Comparison of ENCODE assay signal across 8 cellular contexts in genomic region chr4:68498413-68499007, GRCh38.
DNase-seq lines count a peak whose midpoint lies in the region; ATAC-seq lines count a peak whose summit lies in the region.

No MANE protein-coding gene starts in this region.

- DNase-seq in CD1c-positive myeloid dendritic cell (ENCODE audit: extremely low spot score) (peak; percentile 57), NCI-H2107 (lab: John Stamatoyannopoulos, UW) (peak; percentile 5), midbrain (lab: John Stamatoyannopoulos, UW) (peak; percentile 58)
- peak; percentile 68 for DNase-seq in activated CD4-positive, alpha-beta T cell treated with anti-CD3 and anti-CD28 coated beads for 48 hours
- DNase-seq in effector CD8-positive, alpha-beta T cell (lab: John Stamatoyannopoulos, UW) = peak; percentile 19
- DNase-seq in stimulated activated naive CD4-positive, alpha-beta T cell treated with Interleukin-2 at 50 U/mL for 16 hours (lab: John Stamatoyannopoulos, UW) = peak; percentile 23

- ATAC-seq in GM18870 (IDR thresholded peaks at IDR 0.05; ENCODE audit: unreplicated experiment) (peak; percentile 88), HG03066 (IDR thresholded peaks at IDR 0.05; ENCODE audit: low read depth, unreplicated experiment) (peak; percentile 92)

Comparison
In these comparisons a context has a peak if more than half of its experiments do, and no peak if none do; other contexts are left out.
1. Peak in every context shown above with its lines: DNase-seq and ATAC-seq.
2. DNase-seq: peak in every context shown above with its lines; median percentile 68 in activated CD4-positive, alpha-beta T cell treated with anti-CD3 and anti-CD28 coated beads for 48 hours; 58 in midbrain; 57 in CD1c-positive myeloid dendritic cell; 23 in stimulated activated naive CD4-positive, alpha-beta T cell treated with Interleukin-2 at 50 U/mL for 16 hours; 19 in effector CD8-positive, alpha-beta T cell; 5 in NCI-H2107.